ENCODE assay signal across 1 cellular context in the genomic region with DNA sequence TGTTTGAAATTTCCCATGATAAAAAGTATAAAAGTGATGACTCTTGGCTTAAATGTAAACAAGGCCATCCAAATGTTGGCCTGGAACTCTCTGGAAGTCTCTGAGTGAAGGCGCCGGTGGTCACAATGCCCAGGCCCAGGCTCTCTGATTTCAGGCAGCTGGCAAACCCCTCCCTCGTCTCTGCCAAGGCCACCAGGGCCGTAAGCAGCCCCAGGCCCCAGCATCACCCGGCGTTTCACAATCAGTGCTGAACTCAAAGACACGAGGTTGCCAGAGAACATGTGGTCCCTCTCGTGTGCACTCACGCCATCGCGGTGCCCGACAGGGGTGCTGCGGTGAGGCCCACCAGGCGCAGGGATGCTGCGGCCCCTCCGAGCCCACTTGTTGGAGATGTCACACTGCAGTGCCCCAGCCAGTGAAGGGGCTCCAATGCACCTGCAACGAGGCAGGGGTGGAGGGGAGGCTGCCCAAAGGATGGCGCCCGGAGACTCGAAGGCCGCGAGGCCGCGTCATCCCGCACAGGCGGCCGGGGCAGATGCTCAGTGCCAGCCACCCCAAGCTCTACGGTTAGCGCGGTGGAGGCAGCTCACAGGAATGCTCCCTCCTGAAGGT.
TF ChIP-seq lines count a peak whose summit lies in the region.

No MANE protein-coding gene starts in this region.

TF ChIP-seq in GM23338, 12 proteins besides CTCF, POLR2A, EP300 and RAD21 (continued from another document):
- TF ChIP-seq, protein P1, sequence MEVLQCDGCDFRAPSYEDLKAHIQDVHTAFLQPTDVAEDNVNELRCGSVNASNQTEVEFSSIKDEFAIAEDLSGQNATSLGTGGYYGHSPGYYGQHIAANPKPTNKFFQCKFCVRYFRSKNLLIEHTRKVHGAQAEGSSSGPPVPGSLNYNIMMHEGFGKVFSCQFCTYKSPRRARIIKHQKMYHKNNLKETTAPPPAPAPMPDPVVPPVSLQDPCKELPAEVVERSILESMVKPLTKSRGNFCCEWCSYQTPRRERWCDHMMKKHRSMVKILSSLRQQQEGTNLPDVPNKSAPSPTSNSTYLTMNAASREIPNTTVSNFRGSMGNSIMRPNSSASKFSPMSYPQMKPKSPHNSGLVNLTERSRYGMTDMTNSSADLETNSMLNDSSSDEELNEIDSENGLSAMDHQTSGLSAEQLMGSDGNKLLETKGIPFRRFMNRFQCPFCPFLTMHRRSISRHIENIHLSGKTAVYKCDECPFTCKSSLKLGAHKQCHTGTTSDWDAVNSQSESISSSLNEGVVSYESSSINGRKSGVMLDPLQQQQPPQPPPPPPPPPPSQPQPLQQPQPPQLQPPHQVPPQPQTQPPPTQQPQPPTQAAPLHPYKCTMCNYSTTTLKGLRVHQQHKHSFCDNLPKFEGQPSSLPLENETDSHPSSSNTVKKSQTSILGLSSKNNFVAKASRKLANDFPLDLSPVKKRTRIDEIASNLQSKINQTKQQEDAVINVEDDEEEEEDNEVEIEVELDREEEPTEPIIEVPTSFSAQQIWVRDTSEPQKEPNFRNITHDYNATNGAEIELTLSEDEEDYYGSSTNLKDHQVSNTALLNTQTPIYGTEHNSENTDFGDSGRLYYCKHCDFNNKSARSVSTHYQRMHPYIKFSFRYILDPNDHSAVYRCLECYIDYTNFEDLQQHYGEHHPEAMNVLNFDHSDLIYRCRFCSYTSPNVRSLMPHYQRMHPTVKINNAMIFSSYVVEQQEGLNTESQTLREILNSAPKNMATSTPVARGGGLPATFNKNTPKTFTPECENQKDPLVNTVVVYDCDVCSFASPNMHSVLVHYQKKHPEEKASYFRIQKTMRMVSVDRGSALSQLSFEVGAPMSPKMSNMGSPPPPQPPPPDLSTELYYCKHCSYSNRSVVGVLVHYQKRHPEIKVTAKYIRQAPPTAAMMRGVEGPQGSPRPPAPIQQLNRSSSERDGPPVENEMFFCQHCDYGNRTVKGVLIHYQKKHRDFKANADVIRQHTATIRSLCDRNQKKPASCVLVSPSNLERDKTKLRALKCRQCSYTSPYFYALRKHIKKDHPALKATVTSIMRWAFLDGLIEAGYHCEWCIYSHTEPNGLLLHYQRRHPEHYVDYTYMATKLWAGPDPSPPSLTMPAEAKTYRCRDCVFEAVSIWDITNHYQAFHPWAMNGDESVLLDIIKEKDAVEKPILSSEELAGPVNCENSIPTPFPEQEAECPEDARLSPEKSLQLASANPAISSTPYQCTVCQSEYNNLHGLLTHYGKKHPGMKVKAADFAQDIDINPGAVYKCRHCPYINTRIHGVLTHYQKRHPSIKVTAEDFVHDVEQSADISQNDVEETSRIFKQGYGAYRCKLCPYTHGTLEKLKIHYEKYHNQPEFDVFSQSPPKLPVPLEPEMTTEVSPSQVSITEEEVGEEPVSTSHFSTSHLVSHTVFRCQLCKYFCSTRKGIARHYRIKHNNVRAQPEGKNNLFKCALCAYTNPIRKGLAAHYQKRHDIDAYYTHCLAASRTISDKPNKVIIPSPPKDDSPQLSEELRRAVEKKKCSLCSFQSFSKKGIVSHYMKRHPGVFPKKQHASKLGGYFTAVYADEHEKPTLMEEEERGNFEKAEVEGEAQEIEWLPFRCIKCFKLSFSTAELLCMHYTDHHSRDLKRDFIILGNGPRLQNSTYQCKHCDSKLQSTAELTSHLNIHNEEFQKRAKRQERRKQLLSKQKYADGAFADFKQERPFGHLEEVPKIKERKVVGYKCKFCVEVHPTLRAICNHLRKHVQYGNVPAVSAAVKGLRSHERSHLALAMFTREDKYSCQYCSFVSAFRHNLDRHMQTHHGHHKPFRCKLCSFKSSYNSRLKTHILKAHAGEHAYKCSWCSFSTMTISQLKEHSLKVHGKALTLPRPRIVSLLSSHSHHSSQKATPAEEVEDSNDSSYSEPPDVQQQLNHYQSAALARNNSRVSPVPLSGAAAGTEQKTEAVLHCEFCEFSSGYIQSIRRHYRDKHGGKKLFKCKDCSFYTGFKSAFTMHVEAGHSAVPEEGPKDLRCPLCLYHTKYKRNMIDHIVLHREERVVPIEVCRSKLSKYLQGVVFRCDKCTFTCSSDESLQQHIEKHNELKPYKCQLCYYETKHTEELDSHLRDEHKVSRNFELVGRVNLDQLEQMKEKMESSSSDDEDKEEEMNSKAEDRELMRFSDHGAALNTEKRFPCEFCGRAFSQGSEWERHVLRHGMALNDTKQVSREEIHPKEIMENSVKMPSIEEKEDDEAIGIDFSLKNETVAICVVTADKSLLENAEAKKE (CRISPR knock-in tag; IDR thresholded peaks at IDR 0.05) = no peak
- no peak for TF ChIP-seq REST (IDR thresholded peaks at IDR 0.05; ENCODE audit: unreplicated experiment)
- TF ChIP-seq NANOG (IDR thresholded peaks at IDR 0.05; ENCODE audit: borderline replicate concordance) = no peak
- no peak for TF ChIP-seq STAT1 (IDR thresholded peaks at IDR 0.05; ENCODE audit: unreplicated experiment)
- no peak for TF ChIP-seq POLR2AphosphoS5 (IDR thresholded peaks at IDR 0.05; ENCODE audit: low read depth)
- no peak for TF ChIP-seq EZH2phosphoT487 (IDR thresholded peaks at IDR 0.05; ENCODE audit: unreplicated experiment)
- no peak for TF ChIP-seq EZH2 (IDR thresholded peaks at IDR 0.05; ENCODE audit: low read depth, unreplicated experiment)
